Comparison of ENCODE assay signal across 1 cellular context in genomic region chr7:152899482-152900166, GRCh38.
TF ChIP-seq lines count a peak whose summit lies in the region.

No MANE protein-coding gene starts in this region.

TF ChIP-seq in HepG2, 621 proteins besides CTCF, POLR2A, EP300 and RAD21 (continued from another document and continues in another):
- no peak for TF ChIP-seq MXD1 (CRISPR knock-in tag; IDR thresholded peaks at IDR 0.05)
- no peak for TF ChIP-seq SP4 (CRISPR knock-in tag; IDR thresholded peaks at IDR 0.05)
- no peak for TF ChIP-seq EZH2 (conservative IDR thresholded peaks at IDR 0.05; ENCODE audit: low read depth, low read length)
- TF ChIP-seq TEAD3 (CRISPR knock-in tag; optimal IDR thresholded peaks at IDR 0.05; ENCODE audit: borderline replicate concordance), result peak; percentile 24
- TF ChIP-seq NBN (conservative IDR thresholded peaks at IDR 0.05), result no peak
- TF ChIP-seq ZNF142 (CRISPR knock-in tag; IDR thresholded peaks at IDR 0.05), result no peak
- no peak; the same call in 1 of the 2 replicates for TF ChIP-seq ZMYM4 (CRISPR knock-in tag; IDR thresholded peaks at IDR 0.05)
- TF ChIP-seq ZNF720 (CRISPR knock-in tag; IDR thresholded peaks at IDR 0.05), result no peak
- no peak for TF ChIP-seq CBX5 (CRISPR knock-in tag; IDR thresholded peaks at IDR 0.05; ENCODE audit: borderline replicate concordance)
- 0 out of 2 replicates have a peak, but pooled peaks have one; percentile 16 for TF ChIP-seq RERE (CRISPR knock-in tag; IDR thresholded peaks at IDR 0.05; ENCODE audit: low read depth)
- TF ChIP-seq EHMT2 (IDR thresholded peaks at IDR 0.05; ENCODE audit: borderline replicate concordance, low read depth, low read length), result no peak
- no peak for TF ChIP-seq ARNT2 (CRISPR knock-in tag; IDR thresholded peaks at IDR 0.05; ENCODE audit: low read depth)
- no peak for TF ChIP-seq TFDP2 (CRISPR knock-in tag; IDR thresholded peaks at IDR 0.05)
- TF ChIP-seq SALL2 (CRISPR knock-in tag; IDR thresholded peaks at IDR 0.05), result peak; percentile 69; the same call in 1 of the 2 replicates
- no peak for TF ChIP-seq REL (CRISPR knock-in tag; conservative IDR thresholded peaks at IDR 0.05)
- TF ChIP-seq ZNF263 (CRISPR knock-in tag; IDR thresholded peaks at IDR 0.05), result no peak; the same call in 1 of the 2 replicates
- TF ChIP-seq THRA (CRISPR knock-in tag; IDR thresholded peaks at IDR 0.05; ENCODE audit: borderline replicate concordance), result no peak
- TF ChIP-seq RBM22 (optimal IDR thresholded peaks at IDR 0.05; ENCODE audit: low read length), result no peak
- TF ChIP-seq ZBED4 (CRISPR knock-in tag; IDR thresholded peaks at IDR 0.05; ENCODE audit: borderline replicate concordance), result no peak
- no peak for TF ChIP-seq ZNF773 (CRISPR knock-in tag; IDR thresholded peaks at IDR 0.05; ENCODE audit: borderline replicate concordance)
- TF ChIP-seq GATA4 (IDR thresholded peaks at IDR 0.05; ENCODE audit: borderline replicate concordance, low read depth), result no peak
- TF ChIP-seq FUBP1 (CRISPR knock-in tag; IDR thresholded peaks at IDR 0.05; ENCODE audit: borderline replicate concordance), result no peak
- no peak for TF ChIP-seq MED8 (CRISPR knock-in tag; IDR thresholded peaks at IDR 0.05; ENCODE audit: insufficient replicate concordance)
- TF ChIP-seq ZNF18 (CRISPR knock-in tag; IDR thresholded peaks at IDR 0.05; ENCODE audit: insufficient replicate concordance), result no peak
- TF ChIP-seq MYNN (CRISPR knock-in tag; IDR thresholded peaks at IDR 0.05; ENCODE audit: low read depth), result no peak
- TF ChIP-seq PPARG (CRISPR knock-in tag; conservative IDR thresholded peaks at IDR 0.05), result peak; percentile 50; the same call in 1 of the 2 replicates
- TF ChIP-seq ZNF781 (CRISPR knock-in tag; IDR thresholded peaks at IDR 0.05; ENCODE audit: borderline replicate concordance, not compliant biosample characterization), result no peak
- no peak for TF ChIP-seq ZBTB37 (CRISPR knock-in tag; IDR thresholded peaks at IDR 0.05)
